ENCODE assay signal across 18 cellular contexts in the genomic region with DNA sequence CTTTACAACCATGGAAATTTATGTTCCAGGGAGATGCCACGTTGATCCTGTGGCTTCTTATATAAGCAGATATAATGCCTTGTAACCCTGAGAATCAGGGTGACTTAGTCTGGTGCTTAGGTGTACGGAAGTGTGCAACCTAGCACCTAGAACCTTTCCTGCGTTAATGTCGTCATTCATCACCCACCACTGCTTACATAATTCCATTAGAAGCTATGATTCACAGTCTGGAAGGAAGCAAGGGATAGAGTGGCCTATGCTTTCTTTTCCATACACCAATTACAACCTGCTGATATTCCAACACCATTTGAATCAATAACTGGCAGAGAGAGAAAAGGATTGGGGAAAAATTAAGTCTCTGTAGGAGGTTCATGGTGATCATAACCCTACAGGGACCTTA. TPM values are rescaled to one million over a fixed set of nuclear protein-coding genes. Genes with fewer than 3 reads are reported as not detected.
"Had no signal": no experiment of that assay in that cellular context is flagged by ENCODE, and none has a peak within 500 bp of the region (broad histone marks: within the 10 kb centered on the region; RNA-seq: fewer than 3 reads in every experiment).

No MANE protein-coding gene starts in this region.

- FAIRE-seq: frontal cortex, kidney, small intestine had no signal

- H3K36me3 ChIP-seq: heart right ventricle, ovary, tibial nerve had no signal

- H3K27me3 Mint-ChIP-seq: activated naive CD4-positive, alpha-beta T cell treated with anti-CD3 and anti-CD28 coated beads, Interleukin-2, amount 50 U/mL, for 24 hours; activated T-cell treated with anti-CD3 and anti-CD28 coated beads, Interleukin-2, amount 50 U/mL, for 24 hours had no signal

- H3K27ac ChIP-seq: dorsolateral prefrontal cortex, ovary, tibial nerve had no signal

- H3K36me3 Mint-ChIP-seq: activated naive CD4-positive, alpha-beta T cell treated with anti-CD3 and anti-CD28 coated beads, Interleukin-2, amount 50 U/mL, for 24 hours; brain; stimulated activated memory B cell treated with anti-CD40 and anti-IgM and Interleukin-4, amounts not matched to agents 10 μg/mL and 1 μg/mL and 100 μg/mL, for 72 hours had no signal

- H3K9me3 ChIP-seq: heart right ventricle, ovary, tibial nerve had no signal

- H3K27me3 ChIP-seq: heart right ventricle, ovary, tibial nerve had no signal

- ATAC-seq: heart right ventricle; left ventricle myocardium superior; stimulated activated memory B cell treated with anti-CD40 and anti-IgM and Interleukin-4, amounts not matched to agents 10 μg/mL and 1 μg/mL and 100 μg/mL, for 72 hours had no signal

- H3K4me3 ChIP-seq: dorsolateral prefrontal cortex, heart right ventricle, ovary, tibial nerve had no signal

- H3K4me3 Mint-ChIP-seq: activated naive CD4-positive, alpha-beta T cell treated with anti-CD3 and anti-CD28 coated beads, Interleukin-2, amount 50 U/mL, for 24 hours; activated T-cell treated with anti-CD3 and anti-CD28 coated beads, Interleukin-2, amount 50 U/mL, for 24 hours; brain; stimulated activated memory B cell treated with anti-CD40 and anti-IgM and Interleukin-4, amounts not matched to agents 10 μg/mL and 1 μg/mL and 100 μg/mL, for 72 hours; T-helper 2 cell treated with Interferon-gamma antibody and Interleukin-4, amounts not matched to agents 5 μg/mL and 100 μg/mL, for 36 hours had no signal

- H3K9me3 Mint-ChIP-seq: activated naive CD4-positive, alpha-beta T cell treated with anti-CD3 and anti-CD28 coated beads, Interleukin-2, amount 50 U/mL, for 24 hours; activated T-cell treated with anti-CD3 and anti-CD28 coated beads, Interleukin-2, amount 50 U/mL, for 24 hours; brain; T-helper 2 cell treated with Interferon-gamma antibody and Interleukin-4, amounts not matched to agents 5 μg/mL and 100 μg/mL, for 36 hours had no signal

- H3K27ac Mint-ChIP-seq: activated naive CD4-positive, alpha-beta T cell treated with anti-CD3 and anti-CD28 coated beads, Interleukin-2, amount 50 U/mL, for 24 hours; activated T-cell treated with anti-CD3 and anti-CD28 coated beads, Interleukin-2, amount 50 U/mL, for 24 hours; brain; stimulated activated memory B cell treated with anti-CD40 and anti-IgM and Interleukin-4, amounts not matched to agents 10 μg/mL and 1 μg/mL and 100 μg/mL, for 72 hours; T-helper 2 cell treated with Interferon-gamma antibody and Interleukin-4, amounts not matched to agents 5 μg/mL and 100 μg/mL, for 36 hours had no signal

- DNase-seq: activated CD4-positive, alpha-beta T cell treated with anti-CD3 and anti-CD28 coated beads, Interleukin-2, amount 50 U/mL, for 4 hours; activated CD4-positive, CD25-positive, alpha-beta regulatory T cell treated with anti-CD3 and anti-CD28 coated beads, Interleukin-2, amount 50 U/mL, for 72 hours; activated effector memory CD4-positive, alpha-beta T cell treated with Interleukin-2 at 50 U/mL for 16 hours; activated T-cell treated with anti-CD3 and anti-CD28 coated beads, Interleukin-2, amount 50 U/mL, for 24 hours; amniotic stem cell; dorsolateral prefrontal cortex; heart right ventricle; kidney; left ventricle myocardium superior; ovary; small intestine had no signal

- H3K4me1 Mint-ChIP-seq: activated naive CD4-positive, alpha-beta T cell treated with anti-CD3 and anti-CD28 coated beads, Interleukin-2, amount 50 U/mL, for 24 hours; brain had no signal

RNA-seq across cellular contexts. Expression of a gene that starts 17.3 kb away (rescaled TPM):
- polyA plus RNA-seq: neural cell had no signal
